Comparison of ENCODE assay signal across 1 cellular context in genomic region chr16:8848939-8849391, GRCh38.
TF ChIP-seq lines count a peak whose summit lies in the region.

No MANE protein-coding gene starts in this region.

TF ChIP-seq in endothelial cell of umbilical vein, 7 proteins besides CTCF, POLR2A, EP300 and RAD21:
- peak; percentile 35 for TF ChIP-seq FOS (IDR thresholded peaks at IDR 0.05; ENCODE audit: borderline replicate concordance, insufficient read depth, low read length)
- TF ChIP-seq MAX (IDR thresholded peaks at IDR 0.05; ENCODE audit: insufficient read depth, insufficient read length) = no peak
TF ChIP-seq in endothelial cell of umbilical vein: peak in this region for 1.
